In the genomic region with DNA sequence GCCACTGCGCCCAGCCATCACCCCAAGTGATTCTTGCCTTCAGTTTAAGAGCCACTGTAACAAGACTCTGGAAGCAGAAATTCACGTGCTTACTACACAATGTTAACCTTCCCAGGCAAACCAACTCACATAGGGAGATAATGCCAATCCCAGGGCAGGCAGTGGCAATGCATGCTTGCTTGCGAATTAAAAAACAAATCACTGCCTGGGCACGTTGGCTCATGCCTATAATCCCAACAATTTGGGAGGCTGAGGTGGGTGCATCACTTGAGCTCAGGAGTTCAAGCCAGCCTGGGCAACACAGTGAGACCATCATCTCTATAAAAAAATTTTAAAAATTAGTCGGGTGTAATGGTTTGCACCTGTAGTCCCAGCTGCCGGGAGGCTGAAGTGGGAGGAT, we compare ENCODE assay signal across 28 cellular contexts.
"Had no signal": no experiment of that assay in that cellular context is flagged by ENCODE, and none has a peak within 500 bp of the region (broad histone marks: within the 10 kb centered on the region; RNA-seq: fewer than 3 reads in every experiment).

No MANE protein-coding gene starts in this region.

- ATAC-seq: activated CD4-positive, alpha-beta T cell treated with anti-CD3 and anti-CD28 coated beads for 36 hours; activated CD8-positive, alpha-beta memory T cell treated with anti-CD3 and anti-CD28 coated beads, Interleukin-2, amount 10 ng/mL, durations not matched to agents 7 days and 5 days; activated CD8-positive, alpha-beta T cell treated with anti-CD3 and anti-CD28 coated beads, Interleukin-2, amount 10 ng/mL, durations not matched to agents 7 days and 5 days; activated naive CD4-positive, alpha-beta T cell treated with anti-CD3 and anti-CD28 coated beads, Interleukin-2, amount 50 U/mL, for 72 hours; effector memory CD8-positive, alpha-beta T cell; gastroesophageal sphincter; heart right ventricle had no signal

- H3K4me3 ChIP-seq: colonic mucosa, esophagus squamous epithelium, gastroesophageal sphincter, heart right ventricle had no signal

- H3K27ac ChIP-seq: brain microvascular endothelial cell, colonic mucosa, epithelial cell of prostate, esophagus squamous epithelium, gastroesophageal sphincter, heart right ventricle had no signal

- H3K4me3 Mint-ChIP-seq: activated CD4-positive, alpha-beta memory T cell treated with anti-CD3 and anti-CD28 coated beads for 36 hours; activated CD4-positive, alpha-beta T cell treated with anti-CD3 and anti-CD28 coated beads for 36 hours; activated CD4-positive, alpha-beta T cell treated with anti-CD3 and anti-CD28 coated beads, Interleukin-2, amount 10 ng/mL, durations not matched to agents 24 days and 14 days; activated CD8-positive, alpha-beta memory T cell treated with anti-CD3 and anti-CD28 coated beads, Interleukin-2, amount 10 ng/mL, durations not matched to agents 7 days and 5 days; activated CD8-positive, alpha-beta T cell treated with anti-CD3 and anti-CD28 coated beads, Interleukin-2, amount 10 ng/mL, durations not matched to agents 7 days and 5 days; activated naive CD4-positive, alpha-beta T cell treated with anti-CD3 and anti-CD28 coated beads, Interleukin-2, amount 10 ng/mL, durations not matched to agents 7 days and 5 days; activated naive CD8-positive, alpha-beta T cell treated with anti-CD3 and anti-CD28 coated beads, Interleukin-2, amount 10 ng/mL, durations not matched to agents 7 days and 5 days; activated T-helper 1 cell treated with anti-CD3 and anti-CD28 coated beads, Interleukin-12 subunit alpha, Interleukin-12 subunit beta, Interleukin-2, Interleukin-4 antibody, amounts not matched to agents 30 ng/mL and 10 ng/mL and 1 ng/mL, durations not matched to agents 14 hours and 24 hours and 36 hours; effector memory CD8-positive, alpha-beta T cell had no signal

- H3K27me3 ChIP-seq: brain microvascular endothelial cell, colonic mucosa, esophagus squamous epithelium, gastroesophageal sphincter, heart right ventricle had no signal

- H3K27ac Mint-ChIP-seq: activated CD4-positive, alpha-beta memory T cell treated with anti-CD3 and anti-CD28 coated beads for 36 hours; activated CD4-positive, alpha-beta T cell treated with anti-CD3 and anti-CD28 coated beads for 36 hours; activated CD4-positive, alpha-beta T cell treated with anti-CD3 and anti-CD28 coated beads, Interleukin-2, amount 10 ng/mL, durations not matched to agents 24 days and 14 days; activated CD8-positive, alpha-beta memory T cell treated with anti-CD3 and anti-CD28 coated beads, Interleukin-2, amount 10 ng/mL, durations not matched to agents 7 days and 5 days; activated CD8-positive, alpha-beta T cell treated with anti-CD3 and anti-CD28 coated beads, Interleukin-2, amount 10 ng/mL, durations not matched to agents 7 days and 5 days; activated naive CD4-positive, alpha-beta T cell treated with anti-CD3 and anti-CD28 coated beads, Interleukin-2, amount 10 ng/mL, durations not matched to agents 7 days and 5 days; activated naive CD4-positive, alpha-beta T cell treated with anti-CD3 and anti-CD28 coated beads, Interleukin-2, amount 50 U/mL, for 72 hours; activated naive CD8-positive, alpha-beta T cell treated with anti-CD3 and anti-CD28 coated beads, Interleukin-2, amount 10 ng/mL, durations not matched to agents 7 days and 5 days; activated T-helper 1 cell treated with anti-CD3 and anti-CD28 coated beads, Interleukin-12 subunit alpha, Interleukin-12 subunit beta, Interleukin-2, Interleukin-4 antibody, amounts not matched to agents 30 ng/mL and 10 ng/mL and 1 ng/mL, durations not matched to agents 14 hours and 24 hours and 36 hours had no signal

- H3K9me3 Mint-ChIP-seq: activated CD4-positive, alpha-beta memory T cell treated with anti-CD3 and anti-CD28 coated beads for 36 hours; activated CD4-positive, alpha-beta T cell treated with anti-CD3 and anti-CD28 coated beads, Interleukin-2, amount 10 ng/mL, durations not matched to agents 24 days and 14 days; activated naive CD4-positive, alpha-beta T cell treated with anti-CD3 and anti-CD28 coated beads, Interleukin-2, amount 10 ng/mL, durations not matched to agents 7 days and 5 days; activated naive CD4-positive, alpha-beta T cell treated with anti-CD3 and anti-CD28 coated beads, Interleukin-2, amount 50 U/mL, for 72 hours; activated naive CD8-positive, alpha-beta T cell treated with anti-CD3 and anti-CD28 coated beads, Interleukin-2, amount 10 ng/mL, durations not matched to agents 7 days and 5 days; activated T-helper 1 cell treated with anti-CD3 and anti-CD28 coated beads, Interleukin-12 subunit alpha, Interleukin-12 subunit beta, Interleukin-2, Interleukin-4 antibody, amounts not matched to agents 30 ng/mL and 10 ng/mL and 1 ng/mL, durations not matched to agents 14 hours and 24 hours and 36 hours; effector memory CD8-positive, alpha-beta T cell had no signal

- H3K27me3 Mint-ChIP-seq: activated CD4-positive, alpha-beta memory T cell treated with anti-CD3 and anti-CD28 coated beads for 36 hours; activated CD4-positive, alpha-beta T cell treated with anti-CD3 and anti-CD28 coated beads for 36 hours; activated CD4-positive, alpha-beta T cell treated with anti-CD3 and anti-CD28 coated beads, Interleukin-2, amount 10 ng/mL, durations not matched to agents 24 days and 14 days; activated CD8-positive, alpha-beta memory T cell treated with anti-CD3 and anti-CD28 coated beads, Interleukin-2, amount 10 ng/mL, durations not matched to agents 7 days and 5 days; activated naive CD4-positive, alpha-beta T cell treated with anti-CD3 and anti-CD28 coated beads, Interleukin-2, amount 10 ng/mL, durations not matched to agents 7 days and 5 days; activated naive CD8-positive, alpha-beta T cell treated with anti-CD3 and anti-CD28 coated beads, Interleukin-2, amount 10 ng/mL, durations not matched to agents 7 days and 5 days; effector memory CD8-positive, alpha-beta T cell had no signal

- DNase-seq: activated CD4-positive, alpha-beta memory T cell treated with anti-CD3 and anti-CD28 coated beads for 36 hours; activated CD4-positive, alpha-beta T cell treated with anti-CD3 and anti-CD28 coated beads for 36 hours; activated CD4-positive, alpha-beta T cell treated with anti-CD3 and anti-CD28 coated beads, Interleukin-2, amount 10 ng/mL, durations not matched to agents 24 days and 14 days; activated CD4-positive, CD25-positive, alpha-beta regulatory T cell; activated CD4-positive, CD25-positive, alpha-beta regulatory T cell treated with anti-CD3 and anti-CD28 coated beads, Interleukin-2, amount 50 U/mL, for 72 hours; activated CD8-positive, alpha-beta memory T cell treated with anti-CD3 and anti-CD28 coated beads, Interleukin-2, amount 10 ng/mL, durations not matched to agents 7 days and 5 days; activated CD8-positive, alpha-beta memory T cell treated with anti-CD3 and anti-CD28 coated beads, Interleukin-2, amount 50 U/mL, for 4 hours; activated CD8-positive, alpha-beta T cell treated with anti-CD3 and anti-CD28 coated beads, Interleukin-2, amount 10 ng/mL, durations not matched to agents 7 days and 5 days; activated gamma-delta T cell; activated naive CD4-positive, alpha-beta T cell; activated naive CD4-positive, alpha-beta T cell treated with anti-CD3 and anti-CD28 coated beads, Interleukin-2, amount 10 ng/mL, durations not matched to agents 7 days and 5 days; activated naive CD8-positive, alpha-beta T cell treated with anti-CD3 and anti-CD28 coated beads, Interleukin-2, amount 10 ng/mL, durations not matched to agents 7 days and 5 days; activated T-cell treated with anti-CD3 and anti-CD28 coated beads, Interleukin-2, amount 50 U/mL, for 1 hour; activated T-cell treated with anti-CD3 and anti-CD28 coated beads, Interleukin-2, amount 50 U/mL, for 48 hours; anterior cingulate cortex; brain microvascular endothelial cell; caudate nucleus; colonic mucosa; effector CD4-positive, alpha-beta T cell; effector memory CD8-positive, alpha-beta T cell; esophagus squamous epithelium; foreskin melanocyte; heart right ventricle; T-helper 2 cell had no signal

- H3K4me1 Mint-ChIP-seq: activated CD4-positive, alpha-beta T cell treated with anti-CD3 and anti-CD28 coated beads for 36 hours; activated naive CD4-positive, alpha-beta T cell treated with anti-CD3 and anti-CD28 coated beads, Interleukin-2, amount 10 ng/mL, durations not matched to agents 7 days and 5 days had no signal
